ENCODE assay signal across 1 cellular context in the genomic region with DNA sequence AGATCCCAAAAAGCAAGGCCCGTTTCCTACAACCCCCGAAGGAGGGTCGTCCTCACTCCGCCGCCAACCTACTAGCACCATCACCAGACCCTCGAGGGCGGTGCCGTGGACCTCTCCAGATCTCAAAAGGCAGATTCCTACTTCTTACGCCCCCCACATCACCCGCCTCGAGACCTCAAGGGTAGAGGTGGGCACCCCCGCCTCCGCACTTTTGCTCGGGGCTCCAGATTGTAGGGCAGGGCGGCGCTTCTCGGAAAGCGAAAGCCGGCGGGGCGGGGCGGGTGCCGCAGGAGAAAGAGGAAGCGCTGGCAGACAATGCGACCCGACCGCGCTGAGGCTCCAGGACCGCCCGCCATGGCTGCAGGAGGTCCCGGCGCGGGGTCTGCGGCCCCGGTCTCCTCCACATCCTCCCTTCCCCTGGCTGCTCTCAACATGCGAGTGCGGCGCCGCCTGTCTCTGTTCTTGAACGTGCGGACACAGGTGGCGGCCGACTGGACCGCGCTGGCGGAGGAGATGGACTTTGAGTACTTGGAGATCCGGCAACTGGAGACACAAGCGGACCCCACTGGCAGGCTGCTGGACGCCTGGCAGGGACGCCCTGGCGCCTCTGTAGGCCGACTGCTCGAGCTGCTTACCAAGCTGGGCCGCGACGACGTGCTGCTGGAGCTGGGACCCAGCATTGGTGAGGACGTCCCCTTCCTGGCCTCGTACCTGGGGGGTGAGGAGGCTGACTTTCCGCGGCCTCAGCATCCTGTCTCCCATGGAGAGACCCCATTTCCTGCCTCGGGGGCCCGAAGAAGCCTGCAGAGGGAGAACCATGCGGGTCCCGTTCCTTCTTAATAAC.
A peak's percentile ranks its signal among the peaks of the same experiment; 100 is the strongest.
TF ChIP-seq lines count a peak whose summit lies in the region.

A gene (plus strand): TSS at position 315 of the 844 bp plus-strand sequence. CDS start 40 bp downstream, at position 355.

TF ChIP-seq in HepG2, 621 proteins besides CTCF, POLR2A, EP300 and RAD21 (continued from another document and continues in another):
- TF ChIP-seq, protein P1, sequence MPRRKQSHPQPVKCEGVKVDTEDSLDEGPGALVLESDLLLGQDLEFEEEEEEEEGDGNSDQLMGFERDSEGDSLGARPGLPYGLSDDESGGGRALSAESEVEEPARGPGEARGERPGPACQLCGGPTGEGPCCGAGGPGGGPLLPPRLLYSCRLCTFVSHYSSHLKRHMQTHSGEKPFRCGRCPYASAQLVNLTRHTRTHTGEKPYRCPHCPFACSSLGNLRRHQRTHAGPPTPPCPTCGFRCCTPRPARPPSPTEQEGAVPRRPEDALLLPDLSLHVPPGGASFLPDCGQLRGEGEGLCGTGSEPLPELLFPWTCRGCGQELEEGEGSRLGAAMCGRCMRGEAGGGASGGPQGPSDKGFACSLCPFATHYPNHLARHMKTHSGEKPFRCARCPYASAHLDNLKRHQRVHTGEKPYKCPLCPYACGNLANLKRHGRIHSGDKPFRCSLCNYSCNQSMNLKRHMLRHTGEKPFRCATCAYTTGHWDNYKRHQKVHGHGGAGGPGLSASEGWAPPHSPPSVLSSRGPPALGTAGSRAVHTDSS (CRISPR knock-in tag; conservative IDR thresholded peaks at IDR 0.05), result no peak
- TF ChIP-seq REL (CRISPR knock-in tag; conservative IDR thresholded peaks at IDR 0.05), result peak; percentile 71; the same call in 1 of the 2 replicates
- TF ChIP-seq, protein P2, sequence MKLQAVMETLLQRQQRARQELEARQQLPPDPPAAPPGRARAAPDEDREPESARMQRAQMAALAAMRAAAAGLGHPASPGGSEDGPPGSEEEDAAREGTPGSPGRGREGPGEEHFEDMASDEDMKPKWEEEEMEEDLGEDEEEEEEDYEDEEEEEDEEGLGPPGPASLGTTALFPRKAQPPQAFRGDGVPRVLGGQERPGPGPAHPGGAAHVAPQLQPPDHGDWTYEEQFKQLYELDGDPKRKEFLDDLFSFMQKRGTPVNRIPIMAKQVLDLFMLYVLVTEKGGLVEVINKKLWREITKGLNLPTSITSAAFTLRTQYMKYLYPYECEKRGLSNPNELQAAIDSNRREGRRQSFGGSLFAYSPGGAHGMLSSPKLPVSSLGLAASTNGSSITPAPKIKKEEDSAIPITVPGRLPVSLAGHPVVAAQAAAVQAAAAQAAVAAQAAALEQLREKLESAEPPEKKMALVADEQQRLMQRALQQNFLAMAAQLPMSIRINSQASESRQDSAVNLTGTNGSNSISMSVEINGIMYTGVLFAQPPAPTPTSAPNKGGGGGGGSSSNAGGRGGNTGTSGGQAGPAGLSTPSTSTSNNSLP (IDR thresholded peaks at IDR 0.05; ENCODE audit: low read depth, low read length), result no peak
- TF ChIP-seq, protein P3, sequence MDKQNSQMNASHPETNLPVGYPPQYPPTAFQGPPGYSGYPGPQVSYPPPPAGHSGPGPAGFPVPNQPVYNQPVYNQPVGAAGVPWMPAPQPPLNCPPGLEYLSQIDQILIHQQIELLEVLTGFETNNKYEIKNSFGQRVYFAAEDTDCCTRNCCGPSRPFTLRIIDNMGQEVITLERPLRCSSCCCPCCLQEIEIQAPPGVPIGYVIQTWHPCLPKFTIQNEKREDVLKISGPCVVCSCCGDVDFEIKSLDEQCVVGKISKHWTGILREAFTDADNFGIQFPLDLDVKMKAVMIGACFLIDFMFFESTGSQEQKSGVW (CRISPR knock-in tag; IDR thresholded peaks at IDR 0.05; ENCODE audit: borderline replicate concordance), result no peak
- no peak for TF ChIP-seq ZNF382 (CRISPR knock-in tag; IDR thresholded peaks at IDR 0.05; ENCODE audit: borderline replicate concordance)
- no peak for TF ChIP-seq AGO1 (IDR thresholded peaks at IDR 0.05; ENCODE audit: low read depth, low read length, poor library complexity, severe bottlenecking)
- TF ChIP-seq, protein P4, sequence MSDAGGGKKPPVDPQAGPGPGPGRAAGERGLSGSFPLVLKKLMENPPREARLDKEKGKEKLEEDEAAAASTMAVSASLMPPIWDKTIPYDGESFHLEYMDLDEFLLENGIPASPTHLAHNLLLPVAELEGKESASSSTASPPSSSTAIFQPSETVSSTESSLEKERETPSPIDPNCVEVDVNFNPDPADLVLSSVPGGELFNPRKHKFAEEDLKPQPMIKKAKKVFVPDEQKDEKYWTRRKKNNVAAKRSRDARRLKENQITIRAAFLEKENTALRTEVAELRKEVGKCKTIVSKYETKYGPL (CRISPR knock-in tag; IDR thresholded peaks at IDR 0.05), result no peak
- TF ChIP-seq NFKB2 (CRISPR knock-in tag; IDR thresholded peaks at IDR 0.05; ENCODE audit: borderline replicate concordance), result peak; percentile 30; the same call in 1 of the 2 replicates
- TF ChIP-seq, protein P5, sequence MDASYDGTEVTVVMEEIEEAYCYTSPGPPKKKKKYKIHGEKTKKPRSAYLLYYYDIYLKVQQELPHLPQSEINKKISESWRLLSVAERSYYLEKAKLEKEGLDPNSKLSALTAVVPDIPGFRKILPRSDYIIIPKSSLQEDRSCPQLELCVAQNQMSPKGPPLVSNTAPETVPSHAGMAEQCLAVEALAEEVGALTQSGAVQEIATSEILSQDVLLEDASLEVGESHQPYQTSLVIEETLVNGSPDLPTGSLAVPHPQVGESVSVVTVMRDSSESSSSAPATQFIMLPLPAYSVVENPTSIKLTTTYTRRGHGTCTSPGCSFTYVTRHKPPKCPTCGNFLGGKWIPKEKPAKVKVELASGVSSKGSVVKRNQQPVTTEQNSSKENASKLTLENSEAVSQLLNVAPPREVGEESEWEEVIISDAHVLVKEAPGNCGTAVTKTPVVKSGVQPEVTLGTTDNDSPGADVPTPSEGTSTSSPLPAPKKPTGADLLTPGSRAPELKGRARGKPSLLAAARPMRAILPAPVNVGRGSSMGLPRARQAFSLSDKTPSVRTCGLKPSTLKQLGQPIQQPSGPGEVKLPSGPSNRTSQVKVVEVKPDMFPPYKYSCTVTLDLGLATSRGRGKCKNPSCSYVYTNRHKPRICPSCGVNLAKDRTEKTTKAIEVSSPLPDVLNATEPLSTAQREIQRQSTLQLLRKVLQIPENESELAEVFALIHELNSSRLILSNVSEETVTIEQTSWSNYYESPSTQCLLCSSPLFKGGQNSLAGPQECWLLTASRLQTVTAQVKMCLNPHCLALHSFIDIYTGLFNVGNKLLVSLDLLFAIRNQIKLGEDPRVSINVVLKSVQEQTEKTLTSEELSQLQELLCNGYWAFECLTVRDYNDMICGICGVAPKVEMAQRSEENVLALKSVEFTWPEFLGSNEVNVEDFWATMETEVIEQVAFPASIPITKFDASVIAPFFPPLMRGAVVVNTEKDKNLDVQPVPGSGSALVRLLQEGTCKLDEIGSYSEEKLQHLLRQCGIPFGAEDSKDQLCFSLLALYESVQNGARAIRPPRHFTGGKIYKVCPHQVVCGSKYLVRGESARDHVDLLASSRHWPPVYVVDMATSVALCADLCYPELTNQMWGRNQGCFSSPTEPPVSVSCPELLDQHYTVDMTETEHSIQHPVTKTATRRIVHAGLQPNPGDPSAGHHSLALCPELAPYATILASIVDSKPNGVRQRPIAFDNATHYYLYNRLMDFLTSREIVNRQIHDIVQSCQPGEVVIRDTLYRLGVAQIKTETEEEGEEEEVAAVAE (CRISPR knock-in tag; IDR thresholded peaks at IDR 0.05; ENCODE audit: borderline replicate concordance), result no peak
- TF ChIP-seq RARA (CRISPR knock-in tag; IDR thresholded peaks at IDR 0.05), result peak; percentile 12; the same call in 1 of the 2 replicates
- no peak for TF ChIP-seq SP1 (IDR thresholded peaks at IDR 0.05)
- no peak for TF ChIP-seq SP1 (CRISPR knock-in tag; IDR thresholded peaks at IDR 0.05)
- TF ChIP-seq, protein P6, sequence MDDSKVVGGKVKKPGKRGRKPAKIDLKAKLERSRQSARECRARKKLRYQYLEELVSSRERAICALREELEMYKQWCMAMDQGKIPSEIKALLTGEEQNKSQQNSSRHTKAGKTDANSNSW (CRISPR knock-in tag; IDR thresholded peaks at IDR 0.05; ENCODE audit: borderline replicate concordance), result no peak
- TF ChIP-seq ZNF20 (CRISPR knock-in tag; IDR thresholded peaks at IDR 0.05), result no peak
- 0 out of 2 replicates have a peak, but pooled peaks have one; percentile 35 for TF ChIP-seq ZNF614 (CRISPR knock-in tag; IDR thresholded peaks at IDR 0.05; ENCODE audit: borderline replicate concordance)
- peak; percentile 80; the same call in 1 of the 2 replicates for TF ChIP-seq ZNF768 (CRISPR knock-in tag; IDR thresholded peaks at IDR 0.05)
- no peak for TF ChIP-seq NFE2 (CRISPR knock-in tag; IDR thresholded peaks at IDR 0.05)
- TF ChIP-seq IKZF1 (IDR thresholded peaks at IDR 0.05), result no peak
- no peak; the same call in 1 of the 2 replicates for TF ChIP-seq ZZZ3 (CRISPR knock-in tag; IDR thresholded peaks at IDR 0.05; ENCODE audit: borderline replicate concordance)
- TF ChIP-seq, protein P7, sequence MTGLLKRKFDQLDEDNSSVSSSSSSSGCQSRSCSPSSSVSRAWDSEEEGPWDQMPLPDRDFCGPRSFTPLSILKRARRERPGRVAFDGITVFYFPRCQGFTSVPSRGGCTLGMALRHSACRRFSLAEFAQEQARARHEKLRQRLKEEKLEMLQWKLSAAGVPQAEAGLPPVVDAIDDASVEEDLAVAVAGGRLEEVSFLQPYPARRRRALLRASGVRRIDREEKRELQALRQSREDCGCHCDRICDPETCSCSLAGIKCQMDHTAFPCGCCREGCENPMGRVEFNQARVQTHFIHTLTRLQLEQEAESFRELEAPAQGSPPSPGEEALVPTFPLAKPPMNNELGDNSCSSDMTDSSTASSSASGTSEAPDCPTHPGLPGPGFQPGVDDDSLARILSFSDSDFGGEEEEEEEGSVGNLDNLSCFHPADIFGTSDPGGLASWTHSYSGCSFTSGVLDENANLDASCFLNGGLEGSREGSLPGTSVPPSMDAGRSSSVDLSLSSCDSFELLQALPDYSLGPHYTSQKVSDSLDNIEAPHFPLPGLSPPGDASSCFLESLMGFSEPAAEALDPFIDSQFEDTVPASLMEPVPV (CRISPR knock-in tag; IDR thresholded peaks at IDR 0.05), result no peak
- TF ChIP-seq ZNF501 (CRISPR knock-in tag; IDR thresholded peaks at IDR 0.05), result peak; percentile 82
- TF ChIP-seq KDM5A (IDR thresholded peaks at IDR 0.05; ENCODE audit: borderline replicate concordance, low read length), result 0 out of 2 replicates have a peak, but pooled peaks have one; percentile 17
- TF ChIP-seq, protein P8, sequence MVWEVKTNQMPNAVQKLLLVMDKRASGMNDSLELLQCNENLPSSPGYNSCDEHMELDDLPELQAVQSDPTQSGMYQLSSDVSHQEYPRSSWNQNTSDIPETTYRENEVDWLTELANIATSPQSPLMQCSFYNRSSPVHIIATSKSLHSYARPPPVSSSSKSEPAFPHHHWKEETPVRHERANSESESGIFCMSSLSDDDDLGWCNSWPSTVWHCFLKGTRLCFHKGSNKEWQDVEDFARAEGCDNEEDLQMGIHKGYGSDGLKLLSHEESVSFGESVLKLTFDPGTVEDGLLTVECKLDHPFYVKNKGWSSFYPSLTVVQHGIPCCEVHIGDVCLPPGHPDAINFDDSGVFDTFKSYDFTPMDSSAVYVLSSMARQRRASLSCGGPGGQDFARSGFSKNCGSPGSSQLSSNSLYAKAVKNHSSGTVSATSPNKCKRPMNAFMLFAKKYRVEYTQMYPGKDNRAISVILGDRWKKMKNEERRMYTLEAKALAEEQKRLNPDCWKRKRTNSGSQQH (CRISPR knock-in tag; IDR thresholded peaks at IDR 0.05; ENCODE audit: low read depth), result 0 out of 2 replicates have a peak, but pooled peaks have one; percentile 23
- TF ChIP-seq ZNF317 (CRISPR knock-in tag; IDR thresholded peaks at IDR 0.05), result peak; percentile 88
- TF ChIP-seq RBFOX2 (IDR thresholded peaks at IDR 0.05; ENCODE audit: low read depth, low read length), result peak; percentile 94
- TF ChIP-seq SMAD3 (CRISPR knock-in tag; IDR thresholded peaks at IDR 0.05), result peak; percentile 24; the same call in 1 of the 2 replicates
- TF ChIP-seq, protein P9, sequence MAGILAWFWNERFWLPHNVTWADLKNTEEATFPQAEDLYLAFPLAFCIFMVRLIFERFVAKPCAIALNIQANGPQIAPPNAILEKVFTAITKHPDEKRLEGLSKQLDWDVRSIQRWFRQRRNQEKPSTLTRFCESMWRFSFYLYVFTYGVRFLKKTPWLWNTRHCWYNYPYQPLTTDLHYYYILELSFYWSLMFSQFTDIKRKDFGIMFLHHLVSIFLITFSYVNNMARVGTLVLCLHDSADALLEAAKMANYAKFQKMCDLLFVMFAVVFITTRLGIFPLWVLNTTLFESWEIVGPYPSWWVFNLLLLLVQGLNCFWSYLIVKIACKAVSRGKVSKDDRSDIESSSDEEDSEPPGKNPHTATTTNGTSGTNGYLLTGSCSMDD (CRISPR knock-in tag; IDR thresholded peaks at IDR 0.05), result no peak
- 0 out of 2 replicates have a peak, but pooled peaks have one; percentile 34 for TF ChIP-seq SMAD1 (CRISPR knock-in tag; IDR thresholded peaks at IDR 0.05; ENCODE audit: borderline replicate concordance, low read depth)
- TF ChIP-seq MEIS2 (CRISPR knock-in tag; IDR thresholded peaks at IDR 0.05), result peak; percentile 56; the same call in 1 of the 2 replicates
- no peak for TF ChIP-seq ZNF652 (CRISPR knock-in tag; IDR thresholded peaks at IDR 0.05; ENCODE audit: borderline replicate concordance, low read depth)
- TF ChIP-seq, protein P10, sequence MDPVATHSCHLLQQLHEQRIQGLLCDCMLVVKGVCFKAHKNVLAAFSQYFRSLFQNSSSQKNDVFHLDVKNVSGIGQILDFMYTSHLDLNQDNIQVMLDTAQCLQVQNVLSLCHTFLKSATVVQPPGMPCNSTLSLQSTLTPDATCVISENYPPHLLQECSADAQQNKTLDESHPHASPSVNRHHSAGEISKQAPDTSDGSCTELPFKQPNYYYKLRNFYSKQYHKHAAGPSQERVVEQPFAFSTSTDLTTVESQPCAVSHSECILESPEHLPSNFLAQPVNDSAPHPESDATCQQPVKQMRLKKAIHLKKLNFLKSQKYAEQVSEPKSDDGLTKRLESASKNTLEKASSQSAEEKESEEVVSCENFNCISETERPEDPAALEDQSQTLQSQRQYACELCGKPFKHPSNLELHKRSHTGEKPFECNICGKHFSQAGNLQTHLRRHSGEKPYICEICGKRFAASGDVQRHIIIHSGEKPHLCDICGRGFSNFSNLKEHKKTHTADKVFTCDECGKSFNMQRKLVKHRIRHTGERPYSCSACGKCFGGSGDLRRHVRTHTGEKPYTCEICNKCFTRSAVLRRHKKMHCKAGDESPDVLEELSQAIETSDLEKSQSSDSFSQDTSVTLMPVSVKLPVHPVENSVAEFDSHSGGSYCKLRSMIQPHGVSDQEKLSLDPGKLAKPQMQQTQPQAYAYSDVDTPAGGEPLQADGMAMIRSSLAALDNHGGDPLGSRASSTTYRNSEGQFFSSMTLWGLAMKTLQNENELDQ (CRISPR knock-in tag; IDR thresholded peaks at IDR 0.05; ENCODE audit: borderline replicate concordance), result no peak
- no peak for TF ChIP-seq HHEX (CRISPR knock-in tag; IDR thresholded peaks at IDR 0.05)
- peak; percentile 9; the same call in 1 of the 2 replicates for TF ChIP-seq SIN3A (IDR thresholded peaks at IDR 0.05; ENCODE audit: borderline replicate concordance, low read depth, low read length)
- TF ChIP-seq ZNF138 (CRISPR knock-in tag; IDR thresholded peaks at IDR 0.05; ENCODE audit: low read depth), result no peak
- TF ChIP-seq ZNF12 (CRISPR knock-in tag; IDR thresholded peaks at IDR 0.05), result 0 out of 2 replicates have a peak, but pooled peaks have one; percentile 13
- TF ChIP-seq ATAD3A (CRISPR knock-in tag; IDR thresholded peaks at IDR 0.05), result no peak
- no peak for TF ChIP-seq CAMTA2 (CRISPR knock-in tag; IDR thresholded peaks at IDR 0.05; ENCODE audit: borderline replicate concordance)
- TF ChIP-seq ZNF773 (CRISPR knock-in tag; IDR thresholded peaks at IDR 0.05; ENCODE audit: borderline replicate concordance), result no peak
- TF ChIP-seq ARNT2 (CRISPR knock-in tag; IDR thresholded peaks at IDR 0.05; ENCODE audit: low read depth), result peak; percentile 75
